22 cellular contexts compared by ENCODE assay signal in genomic region chr2:104077573-104077972, GRCh38.
"Had no signal": no experiment of that assay in that cellular context is flagged by ENCODE, and none has a peak within 500 bp of the region (broad histone marks: within the 10 kb centered on the region; RNA-seq: fewer than 3 reads in every experiment).

No MANE protein-coding gene starts in this region.

- H3K27ac ChIP-seq: esophagus squamous epithelium, lower lobe of right lung, neutrophil, pancreas, right lobe of liver, suprapubic skin, transverse colon had no signal

- H3K4me1 ChIP-seq: esophagus squamous epithelium, lower lobe of right lung, pancreas, right lobe of liver, suprapubic skin, transverse colon had no signal

- DNase-seq: cortex of kidney; effector memory CD8-positive, alpha-beta T cell; erythroblast; esophagus squamous epithelium; foreskin melanocyte; glutamatergic neuron; hypothalamus; immature natural killer cell; left ventricle myocardium superior; lower lobe of right lung; natural killer cell; retina; right lobe of liver; small intestine; stimulated activated CD4-positive, alpha-beta T cell treated with anti-CD3 and anti-CD28 coated beads, Interleukin-15, amount 100 ng/mL, for 24 hours; stimulated activated CD4-positive, alpha-beta T cell treated with anti-CD3 and anti-CD28 coated beads, Interleukin-2, amount 100 ng/mL, for 48 hours; stimulated activated naive CD4-positive, alpha-beta T cell; stimulated activated naive CD8-positive, alpha-beta T cell treated with anti-CD3 and anti-CD28 coated beads, Interleukin-15, amount 100 ng/mL, for 72 hours; transverse colon had no signal

- H3K9me3 ChIP-seq: neutrophil, pancreas, suprapubic skin, transverse colon had no signal

- ATAC-seq: effector memory CD8-positive, alpha-beta T cell; left ventricle myocardium superior; natural killer cell; pancreas; stimulated activated naive CD8-positive, alpha-beta T cell treated with anti-CD3 and anti-CD28 coated beads, Interleukin-15, amount 100 ng/mL, for 72 hours had no signal

- H3K4me3 ChIP-seq: esophagus squamous epithelium, lower lobe of right lung, pancreas, right lobe of liver, suprapubic skin, transverse colon had no signal

- H3K27me3 ChIP-seq: esophagus squamous epithelium, neutrophil, pancreas, right lobe of liver, suprapubic skin, transverse colon had no signal

- H3K36me3 ChIP-seq: esophagus squamous epithelium, lower lobe of right lung, neutrophil, pancreas, right lobe of liver, suprapubic skin, transverse colon had no signal
